8 cellular contexts compared by ENCODE assay signal in genomic region chr13:109783815-109784589, GRCh38. TPM values are rescaled to one million over a fixed set of nuclear protein-coding genes. Genes with fewer than 3 reads are reported as not detected.
DNase-seq lines count a peak whose midpoint lies in the region; ATAC-seq, FAIRE-seq and TF ChIP-seq lines count a peak whose summit lies in the region.

No MANE protein-coding gene starts in this region.

- H3K4me1 ChIP-seq in ACC112 (ENCODE audit: control insufficient read depth, insufficient read depth, low read length, unreplicated experiment) (peaks cover 22% of the 10 kb centered on the region), IMR-90 (ENCODE audit: control insufficient read depth, insufficient read depth, low read length) (peaks cover 15% of the 10 kb centered on the region), endothelial cell of umbilical vein (ENCODE audit: control insufficient read depth, extremely low read depth, insufficient read depth, low read length) (peaks cover 3% of the 10 kb centered on the region), OCI-LY7 (ENCODE audit: insufficient read depth, low read length, poor library complexity, severe bottlenecking) (peaks cover 5% of the 10 kb centered on the region)

- H3K27me3 ChIP-seq in ACC112 (ENCODE audit: insufficient read depth, low read length) (no peaks in the 10 kb centered on the region), IMR-90 (ENCODE audit: control insufficient read depth, insufficient read depth, low read length) (peaks cover 2% of the 10 kb centered on the region; the same call in 1 of the 2 replicates), endothelial cell of umbilical vein (ENCODE audit: control insufficient read depth in 2 of 2, insufficient read depth in 2 of 2, low read length in 2 of 2) (peaks cover 15 to 20% of the 10 kb centered on the region in 2 experiments)

- H3K9me1 ChIP-seq in IMR-90 (ENCODE audit: insufficient read depth, low read length) = no peaks in the 10 kb centered on the region; the same call in 1 of the 2 replicates
- H3K9me1 ChIP-seq in endothelial cell of umbilical vein (replicated peaks; ENCODE audit: control insufficient read depth, extremely low read depth, insufficient read depth, low read length) = no peaks in the 10 kb centered on the region

- H3K23ac ChIP-seq in IMR-90 (ENCODE audit: low read depth, low read length) = no peak overlapping the region

- ATAC-seq in IMR-90 (ENCODE audit: low read depth) = no peak
- ATAC-seq in GM19351 (IDR thresholded peaks at IDR 0.05; ENCODE audit: unreplicated experiment) = no peak

- H2AK5ac ChIP-seq in IMR-90 (ENCODE audit: low read depth, low read length) = no peak overlapping the region

- H3K9me2 ChIP-seq in OCI-LY7 (ENCODE audit: insufficient read depth, low read length) = no peaks in the 10 kb centered on the region

- DNase-seq in IMR-90 (no peak), endothelial cell of umbilical vein (ENCODE audit: low read depth, low spot score) (no peak), neural crest cell (ENCODE audit: low read depth, low spot score) (no peak), germinal center (ENCODE audit: low spot score) (no peak), cerebellum (ENCODE audit: low spot score) (no peak), OCI-LY7 (ENCODE audit: low spot score) (no peak)

- TF ChIP-seq POLR2A in IMR-90 (IDR thresholded peaks at IDR 0.05; ENCODE audit: low read depth, low read length) (no peak), endothelial cell of umbilical vein (IDR thresholded peaks at IDR 0.05; ENCODE audit: low read depth, low read length) (no peak)

- no peak overlapping the region for H2BK5ac ChIP-seq in IMR-90 (ENCODE audit: low read depth, low read length, poor library complexity, severe bottlenecking)

- H4K5ac ChIP-seq in IMR-90 (ENCODE audit: low read depth, low read length) = no peak overlapping the region

- no peak overlapping the region for H2BK15ac ChIP-seq in IMR-90 (ENCODE audit: low read depth, low read length)

- H3K36me3 ChIP-seq in ACC112 (ENCODE audit: insufficient read depth, low read length) (peaks cover 16% of the 10 kb centered on the region), IMR-90 (ENCODE audit: control insufficient read depth, insufficient read depth, low read length) (peaks cover 28% of the 10 kb centered on the region), endothelial cell of umbilical vein (ENCODE audit: control insufficient read depth in 2 of 2, extremely low read depth in 1 of 2, insufficient read depth in 2 of 2, low read length in 2 of 2) (peaks cover 0 to 4% of the 10 kb centered on the region in 2 experiments), OCI-LY7 (ENCODE audit: insufficient read depth, low read length) (no peaks in the 10 kb centered on the region)

- in situ Hi-C loops in IMR-90 (cut with MboI; ENCODE audit: low sequenced_read_pairs) = no loop called here

- H3K4me2 ChIP-seq in IMR-90 (ENCODE audit: low read depth, low read length) = peak overlapping the region; percentile 22; the same call in 1 of the 2 replicates
- no peak overlapping the region for H3K4me2 ChIP-seq in endothelial cell of umbilical vein (ENCODE audit: insufficient read depth, low read length)
- H3K4me2 ChIP-seq in OCI-LY7 (ENCODE audit: low read length) = no peak overlapping the region

- no TSS peak for BruUV-seq in IMR-90 (replicated peaks; lab: Mats Ljungman, UMichigan)
- BruUV-seq in endothelial cell of umbilical vein (replicated peaks; lab: Mats Ljungman, UMichigan) = TSS peak; percentile 3
- no TSS peak for BruUV-seq in OCI-LY7 (replicated peaks; lab: Mats Ljungman, UMichigan)

- H3K79me2 ChIP-seq in ACC112 (ENCODE audit: control insufficient read depth, insufficient read depth, low read length, unreplicated experiment) (peaks cover 59% of the 10 kb centered on the region), endothelial cell of umbilical vein (ENCODE audit: control insufficient read depth, insufficient read depth, low read length) (no peaks in the 10 kb centered on the region), OCI-LY7 (ENCODE audit: insufficient read depth, low read depth, low read length) (no peaks in the 10 kb centered on the region)

- H3K4me3 Mint-ChIP-seq in neural crest cell = peak overlapping the region; percentile 57

- H4K20me1 ChIP-seq in IMR-90 (ENCODE audit: insufficient read depth, low read length) = peaks cover 36% of the 10 kb centered on the region
- H4K20me1 ChIP-seq in endothelial cell of umbilical vein (replicated peaks; ENCODE audit: control insufficient read depth, extremely low read depth, insufficient read depth, low read length) = no peaks in the 10 kb centered on the region
- H4K20me1 ChIP-seq in OCI-LY7 (ENCODE audit: insufficient read depth, low read length) = no peaks in the 10 kb centered on the region

- H3K18ac ChIP-seq in IMR-90 (ENCODE audit: low read depth, low read length) = no peak overlapping the region

- H3K4me1 Mint-ChIP-seq in neural crest cell = peaks cover 32% of the 10 kb centered on the region

- TF ChIP-seq RAD21 in IMR-90 (IDR thresholded peaks at IDR 0.05; ENCODE audit: low read length) = no peak

- FAIRE-seq in endothelial cell of umbilical vein (lab: Jason Lieb, UNC) = no peak

- H3K56ac ChIP-seq in IMR-90 (ENCODE audit: extremely low read depth, insufficient read depth, low read length) = no peak overlapping the region

- H2BK20ac ChIP-seq in IMR-90 (ENCODE audit: low read depth, low read length) = no peak overlapping the region

- peaks cover 10% of the 10 kb centered on the region for H3K36me3 Mint-ChIP-seq in neural crest cell (ENCODE audit: low read depth)

- CTCF ChIA-PET in IMR-90 (lab: Yijun Ruan, JAX) = no interaction called here
- CTCF ChIA-PET in endothelial cell of umbilical vein (lab: Charles Lee) = interaction anchor here (1.1 to 1.5 kb wide), 2 partner anchors 638 to 868 kb away, joined by 6 to 14 read pairs; no protein-coding TSS in a partner anchor
- CTCF ChIA-PET in OCI-LY7 (lab: Charles Lee; ENCODE audit: unreplicated experiment) = no interaction called here

- H3K9me3 ChIP-seq in IMR-90 (ENCODE audit: control insufficient read depth, insufficient read depth, low read length) (no peaks in the 10 kb centered on the region), endothelial cell of umbilical vein (replicated peaks; ENCODE audit: control insufficient read depth, insufficient read depth, low read length) (no peaks in the 10 kb centered on the region), OCI-LY7 (ENCODE audit: low read length) (no peaks in the 10 kb centered on the region)

- H2AK9ac ChIP-seq in IMR-90 (replicated peaks; ENCODE audit: low read depth, low read length, poor library complexity) = no peak overlapping the region

- POLR2A ChIA-PET in IMR-90 (lab: Charles Lee; ENCODE audit: unreplicated experiment) = no interaction called here
- POLR2A ChIA-PET in endothelial cell of umbilical vein (lab: Charles Lee) = no interaction called here
- POLR2A ChIA-PET in OCI-LY7 (lab: Charles Lee) = no interaction called here

- no peak overlapping the region for H3K27ac ChIP-seq in ACC112 (ENCODE audit: low read depth, low read length)
- no peak overlapping the region for H3K27ac ChIP-seq in IMR-90 (ENCODE audit: insufficient read depth, low read length)
- no peak overlapping the region for H3K27ac ChIP-seq in endothelial cell of umbilical vein (ENCODE audit: insufficient read depth, low read depth, low read length)
- H3K27ac ChIP-seq in OCI-LY7 (ENCODE audit: low read depth, low read length, poor library complexity, severe bottlenecking) = no peak overlapping the region

- H2AFZ ChIP-seq in ACC112 (ENCODE audit: low read length, unreplicated experiment) = no peak overlapping the region
- peak overlapping the region; percentile 86 for H2AFZ ChIP-seq in IMR-90 (replicated peaks; ENCODE audit: low read length, poor library complexity)
- H2AFZ ChIP-seq in endothelial cell of umbilical vein (ENCODE audit: low read depth, low read length) = peak overlapping the region; percentile 18
- H2AFZ ChIP-seq in OCI-LY7 (ENCODE audit: low read length) = no peak overlapping the region

- no peaks in the 10 kb centered on the region for H3K9me3 Mint-ChIP-seq in neural crest cell

- peak overlapping the region; percentile 79 for H3K4me3 ChIP-seq in ACC112 (ENCODE audit: low read depth, low read length)
- H3K4me3 ChIP-seq in IMR-90 (ENCODE audit: insufficient read depth, low read depth, low read length) = peak overlapping the region; percentile 34
- H3K4me3 ChIP-seq in endothelial cell of umbilical vein (replicated peaks in 1 of 3; ENCODE audit: insufficient read depth in 1 of 3, low read depth in 1 of 3, low read length in 3 of 3) = peak overlapping the region in 2 of 3 experiments; percentile 8 to 46
- H3K4me3 ChIP-seq in OCI-LY7 (ENCODE audit: low read depth, low read length, poor library complexity, severe bottlenecking) = no peak overlapping the region

- H3K27ac Mint-ChIP-seq in neural crest cell (ENCODE audit: unreplicated experiment) = no peak overlapping the region

- peaks cover 16 to 25% of the 10 kb centered on the region in 2 experiments; a peak in 3 of 4 replicates for H3K79me1 ChIP-seq in IMR-90 (ENCODE audit: low read depth in 1 of 2, low read length in 2 of 2)

- intact Hi-C loops in IMR-90 (cut with micrococcal nuclease) (loop anchor here (1.0 to 2.0 kb wide), 2 partner anchors 639 to 823 kb away; no protein-coding TSS in a partner anchor), endothelial cell of umbilical vein (cut with micrococcal nuclease) (loop anchor here (1.0 to 10.0 kb wide), 8 partner anchors 83 to 639 kb away; no protein-coding TSS in a partner anchor), OCI-LY7 (cut with micrococcal nuclease; ENCODE audit: unreplicated experiment) (loop anchor here (10.0 kb wide), 1 partner anchor 649 kb away; no protein-coding TSS in a partner anchor)

- dilution Hi-C loops in IMR-90 (cut with HindIII; ENCODE audit: low sequenced_read_pairs, unreplicated experiment) = loop anchor here (25.0 kb wide), 1 partner anchor 328 kb away; no protein-coding TSS in a partner anchor
- dilution Hi-C loops in endothelial cell of umbilical vein (cut with MboI; ENCODE audit: extremely low pct_ligation_motif_present, low sequenced_read_pairs) = no loop called here

- WGBS in IMR-90 (ENCODE audit: extremely low coverage in 2 of 2, insufficient read length in 1 of 2), 2 experiments = 69% methylated on average over 45 of the region's 81 CpGs; no CpG with 5 or more reads in 1 of the 2 experiments

- no peak for TF ChIP-seq CTCF in IMR-90 (conservative IDR thresholded peaks at IDR 0.05; ENCODE audit: low read depth, low read length)
- no peak for TF ChIP-seq CTCF in endothelial cell of umbilical vein (IDR thresholded peaks at IDR 0.05; ENCODE audit: extremely low read depth in 1 of 2, insufficient read depth in 1 of 2, low read depth in 1 of 2, low read length in 2 of 2)
- no peak for TF ChIP-seq CTCF in neural crest cell (conservative IDR thresholded peaks at IDR 0.05)
- no peak for TF ChIP-seq CTCF in OCI-LY7 (conservative IDR thresholded peaks at IDR 0.05; ENCODE audit: low read length)

- H3K9ac ChIP-seq in IMR-90 (ENCODE audit: low read depth, low read length) = no peak overlapping the region
- no peak overlapping the region for H3K9ac ChIP-seq in endothelial cell of umbilical vein (replicated peaks; ENCODE audit: extremely low read depth, insufficient read depth, low read length)

- H2BK120ac ChIP-seq in IMR-90 (ENCODE audit: low read depth, low read length) = no peak overlapping the region

- H3K4ac ChIP-seq in IMR-90 (ENCODE audit: low read depth, low read length) = no peak overlapping the region; the same call in 1 of the 2 replicates

- H3K14ac ChIP-seq in IMR-90 (replicated peaks; ENCODE audit: low read depth, low read length) = no peak overlapping the region

- no peak overlapping the region for H4K8ac ChIP-seq in IMR-90 (ENCODE audit: low read depth in 2 of 2, low read length in 2 of 2)

- H4K91ac ChIP-seq in IMR-90 (ENCODE audit: insufficient read depth, low read depth, low read length) = no peak overlapping the region

- peaks cover 9% of the 10 kb centered on the region for H3K27me3 Mint-ChIP-seq in neural crest cell (ENCODE audit: low read depth)

RNA-seq across cellular contexts. Expression of gene IRS2, which starts 2.4 kb away (rescaled TPM):
- total RNA-seq in IMR-90 (2012; rRNA removed) (0.36 and 0.83 TPM in 2 replicates), endothelial cell of umbilical vein (4.4 and 5.9 TPM in 2 replicates), neural crest cell (6.8 and 7.0 TPM in 2 replicates), cerebellum (8.3 TPM), OCI-LY7 (2022) (2.7 and 2.9 TPM in 2 replicates)
- polyA plus RNA-seq in IMR-90 (2012; rRNA removed) (1.4 and 1.9 TPM in 2 replicates), endothelial cell of umbilical vein (1.6 TPM in 2 replicates)
- polyA plus RNA-seq in IMR-90 (2012; cell fraction: cytosol; rRNA removed) = 1.3 and 3.3 TPM in 2 replicates
- 2.3 and 3.6 TPM in 2 replicates for polyA plus RNA-seq in IMR-90 (2012; cell fraction: nucleus; rRNA removed; ENCODE audit: low replicate concordance)
- 0.92 and 1.5 TPM in 2 replicates for polyA plus RNA-seq in endothelial cell of umbilical vein (2011; cell fraction: cytosol; rRNA removed)
- 3.5 and 3.7 TPM in 2 replicates for polyA plus RNA-seq in endothelial cell of umbilical vein (2011; cell fraction: nucleus; rRNA removed)
- 1.3 and 2.8 TPM in 2 replicates for polyA plus RNA-seq in endothelial cell of umbilical vein (2012)
- 2.5 and 3.5 TPM in 2 replicates for polyA minus RNA-seq in endothelial cell of umbilical vein
- 19.8 TPM for polyA minus RNA-seq in endothelial cell of umbilical vein (2011; cell fraction: cytosol; rRNA and poly(A)+ RNA removed)
- polyA minus RNA-seq in endothelial cell of umbilical vein (2011; cell fraction: nucleus; rRNA and poly(A)+ RNA removed) = 6.7 and 16.9 TPM in 2 replicates
- total RNA-seq in OCI-LY7 (2014; rRNA removed; shearing (Covaris generic)) = 0.63 and 0.77 TPM in 2 replicates

Comparison
In these comparisons a context has a peak if more than half of its experiments do, and no peak if none do; other contexts are left out.
1. H2AFZ ChIP-seq: peak in IMR-90 (single experiment) and endothelial cell of umbilical vein (single experiment); none in ACC112 (single experiment) and OCI-LY7 (single experiment).